In the genomic region with DNA sequence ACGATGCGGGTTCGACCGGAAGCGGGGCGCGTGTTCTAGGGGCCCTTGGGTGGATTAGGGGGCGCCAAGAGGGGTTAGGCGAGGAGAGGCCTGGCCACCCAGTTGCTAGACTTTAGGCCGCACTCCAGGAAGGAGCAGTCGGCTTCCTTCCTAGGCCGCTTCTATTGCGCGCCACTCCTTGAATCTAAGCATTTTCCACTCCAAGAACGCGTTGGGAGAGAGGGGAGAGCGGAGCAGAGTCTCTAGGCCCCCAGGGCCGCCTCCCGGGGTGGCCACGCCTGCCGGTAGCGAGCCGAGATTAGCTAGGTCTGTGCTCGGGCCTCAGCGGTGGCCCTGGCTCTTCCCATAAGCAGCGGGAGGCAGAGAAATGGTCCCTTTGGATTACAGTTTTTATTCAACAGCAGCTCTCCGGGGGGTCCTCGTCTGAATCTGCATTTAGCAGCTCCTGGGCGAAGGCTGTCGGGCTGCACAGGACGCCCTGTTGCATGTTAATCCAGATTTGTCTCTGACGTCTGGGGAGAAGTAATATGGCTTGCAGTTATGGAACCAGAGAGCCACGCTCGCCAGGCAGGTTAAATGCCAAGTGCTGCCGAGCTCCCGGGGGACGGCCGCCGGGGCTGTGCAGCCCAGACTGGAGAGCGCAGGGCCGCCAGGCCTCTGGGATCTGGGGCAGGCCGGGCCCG, we compare ENCODE assay signal across 9 cellular contexts. TPM values are rescaled to one million over a fixed set of nuclear protein-coding genes. Genes with fewer than 3 reads are reported as not detected.
DNase-seq lines count a peak whose midpoint lies in the region; ATAC-seq and TF ChIP-seq lines count a peak whose summit lies in the region.
"Had no signal": no experiment of that assay in that cellular context is flagged by ENCODE, and none has a peak within 500 bp of the region (broad histone marks: within the 10 kb centered on the region; RNA-seq: fewer than 3 reads in every experiment).

No MANE protein-coding gene starts in this region.

- peaks cover 92% of the 10 kb centered on the region for H3K79me2 ChIP-seq in MM.1S (ENCODE audit: low read length)

- TF ChIP-seq CTCF in Peyer's patch (IDR thresholded peaks at IDR 0.05) (no peak), fibroblast of pulmonary artery (IDR thresholded peaks at IDR 0.05; ENCODE audit: low read length, missing control alignments) (no peak), uterus (IDR thresholded peaks at IDR 0.05) (no peak), MM.1S (IDR thresholded peaks at IDR 0.05; ENCODE audit: low read length) (no peak)

- H3K4me1 ChIP-seq in Peyer's patch (no peaks in the 10 kb centered on the region), mucosa of stomach (ENCODE audit: control insufficient read depth, insufficient read depth, low read length) (peaks cover 20% of the 10 kb centered on the region), uterus (no peaks in the 10 kb centered on the region), MM.1S (ENCODE audit: low read length) (no peaks in the 10 kb centered on the region)

- H3F3A ChIP-seq in MM.1S (ENCODE audit: insufficient read depth, low read length), result no peaks in the 10 kb centered on the region

- intact Hi-C loops in uterus (cut with DNase I; ENCODE audit: low total_unique reads), result no loop called here

- no peaks in the 10 kb centered on the region for H3K9me3 ChIP-seq in Peyer's patch
- H3K9me3 ChIP-seq in mucosa of stomach (ENCODE audit: control insufficient read depth, low read length), result no peaks in the 10 kb centered on the region
- no peaks in the 10 kb centered on the region for H3K9me3 ChIP-seq in uterus
- no peaks in the 10 kb centered on the region for H3K9me3 ChIP-seq in MM.1S (replicated peaks; ENCODE audit: insufficient read depth, low read length)

- H4K20me1 ChIP-seq in MM.1S (ENCODE audit: insufficient read depth, low read length), result no peaks in the 10 kb centered on the region

- H3K27ac ChIP-seq in Peyer's patch, result peak overlapping the region; percentile 62 to 94 (median 72)
- H3K27ac ChIP-seq in uterus, result peak overlapping the region; percentile 96 to 100
- H3K27ac ChIP-seq in MM.1S (ENCODE audit: low read length), result no peak overlapping the region

- H3K9ac ChIP-seq in mucosa of stomach (ENCODE audit: low read length) (peak overlapping the region; percentile 94), MM.1S (ENCODE audit: low read length) (no peak overlapping the region)

- H3K4me3 ChIP-seq in Peyer's patch, result peak overlapping the region; percentile 19 to 60 (median 25)
- peak overlapping the region; percentile 7 for H3K4me3 ChIP-seq in fibroblast of pulmonary artery (replicated peaks; ENCODE audit: low read depth, low read length)
- H3K4me3 ChIP-seq in mucosa of stomach (ENCODE audit: low read length), result peak overlapping the region; percentile 73
- peak overlapping the region; percentile 80 to 97 for H3K4me3 ChIP-seq in uterus
- no peak overlapping the region for H3K4me3 ChIP-seq in MM.1S (ENCODE audit: low read length)

- no peak overlapping the region for H2AFZ ChIP-seq in MM.1S (ENCODE audit: low read length)

- DNase-seq in Peyer's patch (peak in 2 of 3 donors; percentile 46 to 47), fibroblast of pulmonary artery (ENCODE audit: low read depth) (peak; percentile 34), uterus (peak; percentile 63 to 72), MM.1S (no peak), NCI-H2081 treated with DMSO at 0.1 percent for 48 hours (lab: John Stamatoyannopoulos, UW) (no peak)
- DNase-seq: activated CD4-positive, CD25-positive, alpha-beta regulatory T cell; NCI-H345 had no signal

- ATAC-seq in HG02852 (IDR thresholded peaks at IDR 0.05; ENCODE audit: unreplicated experiment), result no peak

- H3K4me2 ChIP-seq in MM.1S (ENCODE audit: low read depth, low read length), result no peak overlapping the region

- H3K27me3 ChIP-seq in Peyer's patch (no peaks in the 10 kb centered on the region), mucosa of stomach (ENCODE audit: control insufficient read depth, insufficient read depth, low read length) (no peaks in the 10 kb centered on the region), uterus (no peaks in the 10 kb centered on the region), MM.1S (replicated peaks; ENCODE audit: insufficient read depth, low read length) (no peaks in the 10 kb centered on the region)

- H3K9me2 ChIP-seq in MM.1S (replicated peaks; ENCODE audit: insufficient read depth, low read length), result no peaks in the 10 kb centered on the region

- TF ChIP-seq POLR2A in Peyer's patch (IDR thresholded peaks at IDR 0.05) (no peak), uterus (IDR thresholded peaks at IDR 0.05) (no peak)

- H3K36me3 ChIP-seq in Peyer's patch (no peaks in the 10 kb centered on the region), mucosa of stomach (ENCODE audit: control insufficient read depth, insufficient read depth, low read length) (no peaks in the 10 kb centered on the region), uterus (no peaks in the 10 kb centered on the region), MM.1S (replicated peaks; ENCODE audit: insufficient read depth, low read length) (0 out of 2 replicates have a peak, but pooled peaks cover 5% of the 10 kb centered on the region)

RNA-seq across cellular contexts. Expression of gene MEIS1, which starts 11.4 kb away (rescaled TPM):
- total RNA-seq in Peyer's patch (10 to 100 TPM in 3 of 4 donors, 1 to 10 TPM in 1; 7.2 to 64.4 (median 16.3) TPM), uterus (100 to 1,000 TPM; 110 to 418 (median 233) TPM)

Comparison
In these comparisons a context has a peak if more than half of its experiments do, and no peak if none do; other contexts are left out.
1. DNase-seq: peak in Peyer's patch (2 of 3), fibroblast of pulmonary artery (single experiment) and uterus (2 of 2); none in MM.1S (single experiment) and NCI-H2081 treated with DMSO at 0.1 percent for 48 hours (single experiment).